16 cellular contexts compared by ENCODE assay signal in the genomic region with DNA sequence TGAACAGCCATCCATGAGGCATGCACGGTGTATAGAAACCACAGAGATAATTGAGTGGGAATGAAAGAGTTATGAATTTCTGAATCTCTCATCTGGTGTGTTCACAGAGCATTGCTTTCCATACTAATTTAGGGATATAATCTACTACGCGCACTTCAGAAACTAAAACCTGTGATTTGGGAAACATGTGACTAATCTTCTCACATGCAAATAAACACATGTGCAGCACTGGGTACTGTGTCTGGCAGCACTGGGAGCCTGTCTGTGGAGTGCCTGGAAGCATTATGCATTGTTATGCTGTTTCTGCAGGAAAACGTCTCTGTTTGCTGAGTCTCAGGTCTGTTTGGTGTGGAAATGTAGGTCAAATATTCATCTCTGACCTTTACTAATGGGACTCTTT.
DNase-seq lines count a peak whose midpoint lies in the region; ATAC-seq, FAIRE-seq and TF ChIP-seq lines count a peak whose summit lies in the region.
"Had no signal": no experiment of that assay in that cellular context is flagged by ENCODE, and none has a peak within 500 bp of the region (broad histone marks: within the 10 kb centered on the region; RNA-seq: fewer than 3 reads in every experiment).

No MANE protein-coding gene starts in this region.

- no peak overlapping the region for H2BK15ac ChIP-seq in IMR-90 (ENCODE audit: low read depth, low read length)

- TF ChIP-seq POLR2A in IMR-90 (IDR thresholded peaks at IDR 0.05; ENCODE audit: low read depth, low read length): no peak

- FAIRE-seq in islet of Langerhans (lab: Jason Lieb, UNC) (peak; percentile 5), urothelium cell line (lab: Jason Lieb, UNC) (no peak)
- FAIRE-seq: A204.1, GM12892 had no signal

- H3K4ac ChIP-seq in IMR-90 (ENCODE audit: low read depth, low read length): no peak overlapping the region

- H2AFZ ChIP-seq in IMR-90 (replicated peaks; ENCODE audit: low read length, poor library complexity): no peak overlapping the region
- H2AFZ ChIP-seq: GM23338 had no signal

- no peak overlapping the region for H3K4me2 ChIP-seq in IMR-90 (ENCODE audit: low read depth, low read length)
- H3K4me2 ChIP-seq: GM23338 had no signal

- H2AK9ac ChIP-seq in IMR-90 (replicated peaks; ENCODE audit: low read depth, low read length, poor library complexity): no peak overlapping the region

- 0 out of 2 replicates have a peak overlapping the region, but pooled peaks have one; percentile 6 for H2BK20ac ChIP-seq in IMR-90 (ENCODE audit: low read depth, low read length)

- POLR2A ChIA-PET in IMR-90 (lab: Charles Lee; ENCODE audit: unreplicated experiment): no interaction called here

- no peak for ATAC-seq in IMR-90 (ENCODE audit: low read depth)
- ATAC-seq: GM23338 had no signal

- intact Hi-C loops in IMR-90 (cut with micrococcal nuclease): loop anchor here (5.0 kb wide), 1 partner anchor 49 kb away; no protein-coding TSS in a partner anchor

- 0 out of 2 replicates have a peak overlapping the region, but pooled peaks have one; percentile 14 for H3K14ac ChIP-seq in IMR-90 (replicated peaks; ENCODE audit: low read depth, low read length)

- H4K20me1 ChIP-seq in IMR-90 (ENCODE audit: insufficient read depth, low read length): no peaks in the 10 kb centered on the region

- no peak overlapping the region for H4K91ac ChIP-seq in IMR-90 (ENCODE audit: insufficient read depth, low read depth, low read length)

- H3K4me1 ChIP-seq in IMR-90 (ENCODE audit: control insufficient read depth, insufficient read depth, low read length): peaks cover 8% of the 10 kb centered on the region

- no peaks in the 10 kb centered on the region for H3K36me3 ChIP-seq in IMR-90 (ENCODE audit: control insufficient read depth, insufficient read depth, low read length)

- H3K18ac ChIP-seq in IMR-90 (ENCODE audit: low read depth, low read length): no peak overlapping the region

- H3K9ac ChIP-seq in IMR-90 (ENCODE audit: low read depth, low read length): no peak overlapping the region

- in situ Hi-C loops in IMR-90 (cut with MboI; ENCODE audit: low sequenced_read_pairs): no loop called here

- no peak overlapping the region for H3K4me3 ChIP-seq in IMR-90 (ENCODE audit: insufficient read depth, low read depth, low read length)
- H3K4me3 ChIP-seq: GM23338 had no signal

- no peaks in the 10 kb centered on the region for H3K9me3 ChIP-seq in IMR-90 (ENCODE audit: control insufficient read depth, insufficient read depth, low read length)

- 0 out of 4 replicates have a peak overlapping the region, but pooled peaks of 1 of the 2 experiments have one; percentile 37 for H4K8ac ChIP-seq in IMR-90 (ENCODE audit: low read depth in 2 of 2, low read length in 2 of 2)

- H3K27me3 ChIP-seq in IMR-90 (ENCODE audit: control insufficient read depth, insufficient read depth, low read length): no peaks in the 10 kb centered on the region

- no peak for TF ChIP-seq RAD21 in IMR-90 (IDR thresholded peaks at IDR 0.05; ENCODE audit: low read length)

- H2AK5ac ChIP-seq in IMR-90 (ENCODE audit: low read depth, low read length): no peak overlapping the region

- CTCF ChIA-PET in IMR-90 (lab: Yijun Ruan, JAX): no interaction called here

- no peak overlapping the region for H2BK5ac ChIP-seq in IMR-90 (ENCODE audit: low read depth, low read length, poor library complexity, severe bottlenecking)

- no peak overlapping the region for H3K56ac ChIP-seq in IMR-90 (ENCODE audit: extremely low read depth, insufficient read depth, low read length)

- no peak for TF ChIP-seq CTCF in IMR-90 (conservative IDR thresholded peaks at IDR 0.05; ENCODE audit: low read depth, low read length)

- no peak overlapping the region for H4K5ac ChIP-seq in IMR-90 (ENCODE audit: low read depth, low read length)

- no peaks in the 10 kb centered on the region for H3K9me1 ChIP-seq in IMR-90 (ENCODE audit: insufficient read depth, low read length)

- no TSS peak for BruUV-seq in IMR-90 (replicated peaks; lab: Mats Ljungman, UMichigan)

- DNase-seq in DMS79 (lab: John Stamatoyannopoulos, UW) (peak; percentile 45), IMR-90 (no peak), NCI-H2227 treated with DMSO at 0.1 percent for 48 hours (lab: John Stamatoyannopoulos, UW) (peak; percentile 9), urothelium cell line (ENCODE audit: low spot score) (no peak), SW480 (ENCODE audit: low spot score) (no peak), RPMI8226 (no peak)
- DNase-seq: C1 segment of cervical spinal cord; CD4-positive, alpha-beta memory T cell; DND-41; GDM1; H7 had no signal

- 0 out of 2 replicates have a peak overlapping the region, but pooled peaks have one; percentile 21 for H2BK120ac ChIP-seq in IMR-90 (ENCODE audit: low read depth, low read length)

- no CpG with 5 or more reads among the region's 4 CpGs for WGBS in IMR-90 (ENCODE audit: extremely low coverage in 2 of 2, insufficient read length in 1 of 2), 2 experiments

- H3K23ac ChIP-seq in IMR-90 (ENCODE audit: low read depth, low read length): no peak overlapping the region

- no peak overlapping the region for H3K27ac ChIP-seq in IMR-90 (ENCODE audit: insufficient read depth, low read length)
- H3K27ac ChIP-seq: HL-60 had no signal

- dilution Hi-C loops in IMR-90 (cut with HindIII; ENCODE audit: low sequenced_read_pairs, unreplicated experiment): no loop called here

- H3K79me1 ChIP-seq in IMR-90 (ENCODE audit: low read depth in 1 of 2, low read length in 2 of 2): no peaks in the 10 kb centered on the region

TF ChIP-seq in IMR-90, 13 proteins besides CTCF, POLR2A, EP300 and RAD21:
- no peak for TF ChIP-seq RCOR1 (IDR thresholded peaks at IDR 0.05; ENCODE audit: insufficient replicate concordance, low read length)
- no peak for TF ChIP-seq MAZ (IDR thresholded peaks at IDR 0.05; ENCODE audit: borderline replicate concordance, low read depth, low read length)
- no peak for TF ChIP-seq CEBPB (IDR thresholded peaks at IDR 0.05; ENCODE audit: low read depth, low read length)
- no peak for TF ChIP-seq NFE2L2 (IDR thresholded peaks at IDR 0.05; ENCODE audit: low read depth, low read length)
- no peak for TF ChIP-seq BHLHE40 (IDR thresholded peaks at IDR 0.05; ENCODE audit: low read depth, low read length)
- no peak for TF ChIP-seq FOS (IDR thresholded peaks at IDR 0.05; ENCODE audit: low read depth, low read length)
- no peak for TF ChIP-seq MXI1 (IDR thresholded peaks at IDR 0.05; ENCODE audit: borderline replicate concordance, low read depth, low read length)
- no peak for TF ChIP-seq MAFK (IDR thresholded peaks at IDR 0.05; ENCODE audit: low read depth, low read length)

Comparison
In these comparisons a context has a peak if more than half of its experiments do, and no peak if none do; other contexts are left out.
1. DNase-seq: peak in DMS79 (single experiment) and NCI-H2227 treated with DMSO at 0.1 percent for 48 hours (single experiment); none in IMR-90 (single experiment), urothelium cell line (single experiment), SW480 (single experiment) and RPMI8226 (single experiment).